ENCODE assay signal across 22 cellular contexts in the genomic region with DNA sequence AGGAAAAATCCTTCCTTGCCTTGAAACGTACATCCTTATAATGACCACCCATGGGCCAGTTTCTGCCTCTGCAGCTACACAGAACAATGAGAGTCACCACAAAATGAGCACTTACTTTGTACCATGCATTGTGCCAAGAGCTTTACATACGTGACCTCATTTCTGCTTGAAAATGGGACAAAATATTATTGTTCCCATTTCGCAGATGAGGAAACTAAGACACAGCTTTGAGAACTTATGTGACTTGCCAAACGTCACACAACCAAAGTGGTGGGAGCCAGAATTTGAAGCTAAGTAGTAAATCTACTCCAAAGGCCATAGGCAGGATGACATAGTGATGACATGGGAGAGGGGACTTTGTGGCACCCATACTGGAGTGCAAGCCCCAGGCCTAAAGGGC.
"Had no signal": no experiment of that assay in that cellular context is flagged by ENCODE, and none has a peak within 500 bp of the region (broad histone marks: within the 10 kb centered on the region; RNA-seq: fewer than 3 reads in every experiment).

No MANE protein-coding gene starts in this region.

- H3K27ac ChIP-seq: hepatocyte, ovary, right lobe of liver, suprapubic skin, transverse colon, vagina had no signal

- H2AFZ ChIP-seq: hepatocyte had no signal

- H3K27me3 ChIP-seq: gastrocnemius medialis, hepatocyte, ovary, right lobe of liver, suprapubic skin, transverse colon, vagina had no signal

- FAIRE-seq: colon, kidney, small intestine had no signal

- H3K79me2 ChIP-seq: hepatocyte had no signal

- H3K4me3 ChIP-seq: gastrocnemius medialis, hepatocyte, mucosa of descending colon, ovary, right lobe of liver, suprapubic skin, transverse colon, vagina had no signal

- H3K9me3 ChIP-seq: gastrocnemius medialis, mucosa of descending colon, ovary, right lobe of liver, suprapubic skin, transverse colon, vagina had no signal

- H3K36me3 ChIP-seq: ovary, right lobe of liver, transverse colon had no signal

- H3K4me1 ChIP-seq: right lobe of liver, transverse colon, vagina had no signal

- ATAC-seq: gastrocnemius medialis; left lobe of liver; mucosa of descending colon; stimulated activated naive CD8-positive, alpha-beta T cell treated with anti-CD3 and anti-CD28 coated beads, Interleukin-15, amount 100 ng/mL, for 72 hours had no signal

- H3K4me2 ChIP-seq: hepatocyte had no signal

- DNase-seq: effector CD8-positive, alpha-beta T cell; gastrocnemius medialis; head of caudate nucleus; kidney; mucosa of descending colon; naive B cell; nucleus accumbens; posterior cingulate gyrus; small intestine; stimulated activated CD4-positive, alpha-beta T cell treated with anti-CD3 and anti-CD28 coated beads, Interleukin-15, amount 100 ng/mL, for 24 hours; stimulated activated CD4-positive, alpha-beta T cell treated with anti-CD3 and anti-CD28 coated beads, Interleukin-2, amount 100 ng/mL, for 48 hours; stimulated activated CD8-positive, alpha-beta memory T cell treated with anti-CD3 and anti-CD28 coated beads, Interleukin-4, amount 100 ng/mL, for 48 hours; stimulated activated naive CD4-positive, alpha-beta T cell; stimulated activated naive CD8-positive, alpha-beta T cell treated with anti-CD3 and anti-CD28 coated beads, Interleukin-15, amount 100 ng/mL, for 72 hours; transverse colon had no signal
